Comparison of ENCODE assay signal across 8 cellular contexts in the genomic region with DNA sequence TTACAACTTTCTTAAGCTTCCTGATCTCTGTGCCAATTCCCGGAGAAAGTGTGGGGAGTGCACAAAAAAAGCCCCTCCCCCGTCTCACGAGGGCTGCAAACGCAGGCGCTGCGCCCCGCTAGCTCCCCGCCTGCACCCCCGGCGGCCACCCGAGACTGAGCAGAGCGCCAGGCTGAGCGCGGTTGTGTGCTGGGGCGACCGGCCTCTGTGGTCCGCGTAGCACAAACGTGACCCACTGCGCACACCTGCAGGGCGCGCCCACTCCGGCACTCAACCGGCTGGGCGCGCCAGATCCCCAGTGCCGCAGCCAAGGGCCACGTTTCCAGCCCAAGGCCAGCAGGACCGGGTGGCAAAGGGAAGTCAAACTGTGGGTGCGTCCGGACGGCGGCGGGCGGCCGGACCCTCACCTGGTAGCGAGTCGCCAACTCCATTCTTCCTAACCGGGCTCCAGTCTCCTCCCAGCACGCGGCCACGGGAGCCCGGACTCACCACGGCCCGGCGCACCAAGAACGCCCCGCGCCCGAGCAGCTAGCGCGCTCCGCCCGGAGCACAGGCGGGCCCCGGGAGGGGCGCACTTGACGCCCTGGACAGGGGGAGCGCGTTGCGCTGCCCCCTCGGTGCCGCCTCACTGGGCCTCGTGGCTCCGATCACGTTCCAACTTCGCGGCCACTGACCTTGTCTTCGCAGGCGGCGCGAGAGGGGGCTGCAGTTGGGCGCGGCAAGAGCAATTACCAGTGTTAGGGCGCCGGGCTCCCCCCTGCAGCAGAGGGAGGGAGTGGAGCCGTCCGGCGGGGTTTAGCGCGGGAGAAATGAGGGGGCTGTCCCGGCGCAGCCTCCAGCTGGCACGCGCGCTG. TPM values are rescaled to one million over a fixed set of nuclear protein-coding genes. Genes with fewer than 3 reads are reported as not detected.
A peak's percentile ranks its signal among the peaks of the same experiment; 100 is the strongest.
DNase-seq lines count a peak whose midpoint lies in the region; ATAC-seq and TF ChIP-seq lines count a peak whose summit lies in the region.

A gene with protein sequence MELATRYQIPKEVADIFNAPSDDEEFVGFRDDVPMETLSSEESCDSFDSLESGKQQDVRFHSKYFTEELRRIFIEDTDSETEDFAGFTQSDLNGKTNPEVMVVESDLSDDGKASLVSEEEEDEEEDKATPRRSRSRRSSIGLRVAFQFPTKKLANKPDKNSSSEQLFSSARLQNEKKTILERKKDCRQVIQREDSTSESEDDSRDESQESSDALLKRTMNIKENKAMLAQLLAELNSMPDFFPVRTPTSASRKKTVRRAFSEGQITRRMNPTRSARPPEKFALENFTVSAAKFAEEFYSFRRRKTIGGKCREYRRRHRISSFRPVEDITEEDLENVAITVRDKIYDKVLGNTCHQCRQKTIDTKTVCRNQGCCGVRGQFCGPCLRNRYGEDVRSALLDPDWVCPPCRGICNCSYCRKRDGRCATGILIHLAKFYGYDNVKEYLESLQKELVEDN (minus strand): TSS at position 526 of the 854 bp plus-strand sequence. CDS start 95 bp downstream, at position 431.

- peak; percentile 82 for DNase-seq in BE2C
- peak; percentile 29 for DNase-seq in NCI-H510A (lab: John Stamatoyannopoulos, UW)
- DNase-seq in activated CD8-positive, alpha-beta T cell treated with anti-CD3 and anti-CD28 coated beads for 36 hours = peak; percentile 85
- peak in 2 of 3 experiments; percentile 3 to 11 for DNase-seq in effector memory CD8-positive, alpha-beta T cell
- DNase-seq in mesenchymal stem cell = peak; percentile 83
- DNase-seq in stimulated activated CD8-positive, alpha-beta memory T cell treated with anti-CD3 and anti-CD28 coated beads, Interleukin-15, amount 100 ng/mL, for 24 hours (ENCODE audit: low read depth) = peak; percentile 29

- POLR2A ChIA-PET in activated CD8-positive, alpha-beta T cell treated with anti-CD3 and anti-CD28 coated beads for 36 hours (lab: Charles Lee) = interaction anchor here (0.6 to 2.5 kb wide), 17 partner anchors 8 to 424 kb away, joined by 3 to 14 read pairs (median 3); no protein-coding TSS in a partner anchor

- peak within 1 kb of the TSS in 1 of 2 experiments; percentile 100 for H3K14ac ChIP-seq in mesenchymal stem cell (ENCODE audit: low read length in 2 of 2)

- no peaks in the 10 kb centered on the region for H3K9me3 ChIP-seq in BE2C
- H3K9me3 ChIP-seq in mesenchymal stem cell (ENCODE audit: control insufficient read depth, low read length) = no peaks in the 10 kb centered on the region

- H3K27me3 Mint-ChIP-seq in activated CD8-positive, alpha-beta T cell treated with anti-CD3 and anti-CD28 coated beads for 36 hours = no peaks in the 10 kb centered on the region
- H3K27me3 Mint-ChIP-seq in effector memory CD8-positive, alpha-beta T cell = peaks cover 22 to 23% of the 10 kb centered on the region in 2 donors

- H2BK12ac ChIP-seq in mesenchymal stem cell (ENCODE audit: low read length in 2 of 2) = peak within 1 kb of the TSS; percentile 100

- H3K18ac ChIP-seq in mesenchymal stem cell (ENCODE audit: low read depth in 1 of 2, low read length in 2 of 2) = peak within 1 kb of the TSS; percentile 100

- H2AK5ac ChIP-seq in mesenchymal stem cell (ENCODE audit: low read length, severe bottlenecking) = no peak within 1 kb of the TSS

- TF ChIP-seq POLR2A in GM19099 (IDR thresholded peaks at IDR 0.05; ENCODE audit: extremely low read depth, insufficient read length, low read depth) = peak; percentile 91

- H3K4me3 Mint-ChIP-seq in activated CD8-positive, alpha-beta T cell treated with anti-CD3 and anti-CD28 coated beads for 36 hours = peak within 1 kb of the TSS; percentile 90
- peak within 1 kb of the TSS; percentile 64 to 72 for H3K4me3 Mint-ChIP-seq in effector memory CD8-positive, alpha-beta T cell

- no peak for TF ChIP-seq CTCF in BE2C (IDR thresholded peaks at IDR 0.05; ENCODE audit: low read depth, low read length)
- TF ChIP-seq CTCF in activated CD8-positive, alpha-beta T cell treated with anti-CD3 and anti-CD28 coated beads for 36 hours (IDR thresholded peaks at IDR 0.05) = peak; percentile 7

- no peaks in the 10 kb centered on the region for H3K9me3 Mint-ChIP-seq in activated CD8-positive, alpha-beta T cell treated with anti-CD3 and anti-CD28 coated beads for 36 hours
- H3K9me3 Mint-ChIP-seq in effector memory CD8-positive, alpha-beta T cell = no peaks in the 10 kb centered on the region

- peaks cover 58% of the 10 kb centered on the region for H3K4me1 Mint-ChIP-seq in activated CD8-positive, alpha-beta T cell treated with anti-CD3 and anti-CD28 coated beads for 36 hours (ENCODE audit: low read depth)
- peaks cover 0 to 3% of the 10 kb centered on the region in 2 donors for H3K4me1 Mint-ChIP-seq in effector memory CD8-positive, alpha-beta T cell (ENCODE audit: low read depth in 2 of 2)

- peak within 1 kb of the TSS; percentile 92 for H3K9ac ChIP-seq in mesenchymal stem cell (ENCODE audit: low read length)

- H3K4me1 ChIP-seq in BE2C (peaks cover 15% of the 10 kb centered on the region), mesenchymal stem cell (ENCODE audit: control insufficient read depth, insufficient read depth, low read depth, low read length) (peaks cover 17% of the 10 kb centered on the region)

- H3K27ac ChIP-seq in mesenchymal stem cell (ENCODE audit: low read length, poor library complexity, severe bottlenecking) = peak within 1 kb of the TSS; percentile 66

- H2BK5ac ChIP-seq in mesenchymal stem cell (ENCODE audit: low read depth, low read length, poor library complexity, severe bottlenecking) = peak within 1 kb of the TSS; percentile 71

- peaks cover 9% of the 10 kb centered on the region for H3K79me1 ChIP-seq in mesenchymal stem cell (replicated peaks; ENCODE audit: low read length, poor library complexity, severe bottlenecking)

- peak within 1 kb of the TSS; percentile 92 for H2BK15ac ChIP-seq in mesenchymal stem cell (ENCODE audit: low read depth, poor library complexity, severe bottlenecking)

- peak within 1 kb of the TSS; percentile 100 for H2AFZ ChIP-seq in mesenchymal stem cell (ENCODE audit: low read depth, low read length)

- CTCF ChIA-PET in activated CD8-positive, alpha-beta T cell treated with anti-CD3 and anti-CD28 coated beads for 36 hours (lab: Charles Lee) = interaction anchor here (0.9 to 1.3 kb wide), 3 partner anchors 9 to 22 kb away, joined by 3 read pairs; no protein-coding TSS in a partner anchor

- H3K27ac Mint-ChIP-seq in activated CD8-positive, alpha-beta T cell treated with anti-CD3 and anti-CD28 coated beads for 36 hours = peak within 1 kb of the TSS; percentile 92
- peak within 1 kb of the TSS in 1 of 2 donors; percentile 54 for H3K27ac Mint-ChIP-seq in effector memory CD8-positive, alpha-beta T cell

- H3K36me3 Mint-ChIP-seq in activated CD8-positive, alpha-beta T cell treated with anti-CD3 and anti-CD28 coated beads for 36 hours (ENCODE audit: low read depth) = peaks cover 20% of the 10 kb centered on the region
- peaks cover 3% of the 10 kb centered on the region for H3K36me3 Mint-ChIP-seq in effector memory CD8-positive, alpha-beta T cell (ENCODE audit: insufficient read depth)

- H3K27me3 ChIP-seq in BE2C = no peaks in the 10 kb centered on the region
- H3K27me3 ChIP-seq in mesenchymal stem cell (ENCODE audit: control insufficient read depth in 1 of 2, insufficient read depth in 1 of 2, low read length in 2 of 2) = peaks cover 0 to 3% of the 10 kb centered on the region in 2 experiments

- peak within 1 kb of the TSS; percentile 98 for H3K4me2 ChIP-seq in mesenchymal stem cell (ENCODE audit: low read length, poor library complexity, severe bottlenecking)

- ATAC-seq in HG03354 (IDR thresholded peaks at IDR 0.05; ENCODE audit: poor library complexity, severe bottlenecking, unreplicated experiment) = peak; percentile 89
- peak; percentile 87 for ATAC-seq in activated CD8-positive, alpha-beta T cell treated with anti-CD3 and anti-CD28 coated beads for 36 hours
- ATAC-seq in effector memory CD8-positive, alpha-beta T cell (replicated peaks) = peak; percentile 77

- H3K23ac ChIP-seq in mesenchymal stem cell (ENCODE audit: low read length in 2 of 2) = peak within 1 kb of the TSS in 1 of 2 experiments; percentile 43

- H4K91ac ChIP-seq in mesenchymal stem cell (ENCODE audit: low read length) = peak within 1 kb of the TSS; percentile 100

- H3K4ac ChIP-seq in mesenchymal stem cell (ENCODE audit: low read depth in 1 of 2, low read length in 2 of 2) = peak within 1 kb of the TSS; percentile 98

- H2BK120ac ChIP-seq in mesenchymal stem cell (ENCODE audit: low read depth, low read length) = peak within 1 kb of the TSS; percentile 99

- H3K4me3 ChIP-seq in BE2C (ENCODE audit: low read depth, low read length) (peak within 1 kb of the TSS; percentile 66), mesenchymal stem cell (ENCODE audit: insufficient read depth in 1 of 2, low read depth in 1 of 2, low read length in 2 of 2) (peak within 1 kb of the TSS; percentile 78 to 87)

- H4K8ac ChIP-seq in mesenchymal stem cell (ENCODE audit: low read length) = peak within 1 kb of the TSS; percentile 100

- intact Hi-C loops in activated CD8-positive, alpha-beta T cell treated with anti-CD3 and anti-CD28 coated beads for 36 hours (cut with micrococcal nuclease) = no loop called here

- WGBS in mesenchymal stem cell = under 1% methylated on average over 85 of the region's 86 CpGs

- H3K36me3 ChIP-seq in BE2C (no peaks in the 10 kb centered on the region), mesenchymal stem cell (ENCODE audit: control insufficient read depth in 1 of 2, insufficient read depth in 2 of 2, low read depth in 1 of 2, low read length in 2 of 2) (no peaks in the 10 kb centered on the region)

RNA-seq across cellular contexts. Expression of the gene that starts here (rescaled TPM):
- polyA plus RNA-seq in BE2C (2012; ENCODE audit: insufficient read depth, insufficient read length, low read depth) = 7.6 TPM
- total RNA-seq in activated CD8-positive, alpha-beta T cell treated with anti-CD3 and anti-CD28 coated beads for 36 hours = 100 to 1,000 TPM; 101 to 102 TPM
- polyA plus RNA-seq in mesenchymal stem cell (2013, experiment 1 of 2) = 25.6 TPM
- polyA plus RNA-seq in mesenchymal stem cell (2013, experiment 2 of 2) = 25.8 TPM

Comparison
In these comparisons a context has a peak if more than half of its experiments do, and no peak if none do; other contexts are left out.
1. Peak in every context shown above with its lines: DNase-seq, ATAC-seq, H3K4me3 ChIP-seq and H3K27ac ChIP-seq.
2. DNase-seq: peak in every context shown above with its lines; median percentile 85 in activated CD8-positive, alpha-beta T cell treated with anti-CD3 and anti-CD28 coated beads for 36 hours; 83 in mesenchymal stem cell; 82 in BE2C; 29 in NCI-H510A; 29 in stimulated activated CD8-positive, alpha-beta memory T cell treated with anti-CD3 and anti-CD28 coated beads, Interleukin-15, amount 100 ng/mL, for 24 hours; 7 in effector memory CD8-positive, alpha-beta T cell.